ENCODE assay signal across 1 cellular context in the genomic region with DNA sequence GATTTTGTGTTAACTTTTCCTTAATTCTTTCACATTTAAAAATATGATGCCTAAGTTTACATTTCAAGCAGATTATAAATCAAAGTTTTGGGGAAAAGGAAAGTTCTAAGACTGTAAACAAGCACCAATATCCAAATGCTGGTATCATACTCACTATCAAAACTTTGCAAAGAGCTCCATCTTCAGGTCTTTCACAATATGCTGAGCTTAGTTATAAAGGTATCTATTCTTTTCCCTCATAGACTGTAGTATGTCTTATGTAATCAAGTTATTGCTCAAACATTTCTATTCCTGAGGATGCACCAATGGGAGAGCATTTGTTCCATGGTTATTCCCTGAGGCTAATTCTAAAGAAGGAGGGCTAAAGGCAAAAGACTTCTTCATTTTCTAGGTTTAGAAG.
TF ChIP-seq lines count a peak whose summit lies in the region.

No MANE protein-coding gene starts in this region.

TF ChIP-seq in IMR-90, 13 proteins besides CTCF, POLR2A, EP300 and RAD21:
- peak; percentile 38; the same call in 1 of the 2 replicates for TF ChIP-seq CEBPB (IDR thresholded peaks at IDR 0.05; ENCODE audit: low read depth, low read length)
- no peak for TF ChIP-seq MXI1 (IDR thresholded peaks at IDR 0.05; ENCODE audit: borderline replicate concordance, low read depth, low read length)
